In genomic region chr20:11917663-11918062, GRCh38 we compare ENCODE assay signal across 9 cellular contexts. TPM values are rescaled to one million over a fixed set of nuclear protein-coding genes. Genes with fewer than 3 reads are reported as not detected.
DNase-seq lines count a peak whose midpoint lies in the region; ATAC-seq and TF ChIP-seq lines count a peak whose summit lies in the region.
"Had no signal": no experiment of that assay in that cellular context is flagged by ENCODE, and none has a peak within 500 bp of the region (broad histone marks: within the 10 kb centered on the region; RNA-seq: fewer than 3 reads in every experiment).

TSS of gene BTBD3 (plus strand) at chr20:11917893. CDS start at chr20:11918276, 383 bp downstream.

- peak; percentile 29 for DNase-seq in AG04450 (ENCODE audit: low read depth, low spot score)
- peak; percentile 87 for DNase-seq in NCI-H1092 treated with DMSO at 0.1 percent for 48 hours (lab: John Stamatoyannopoulos, UW)
- peak in 36 of 42 donors; percentile 29 to 76 (median 56) for DNase-seq in head of caudate nucleus
- peak; percentile 92 for DNase-seq in pons (ENCODE audit: low spot score)
- DNase-seq in activated naive CD4-positive, alpha-beta T cell treated with anti-CD3 and anti-CD28 coated beads, Interleukin-2, amount 50 U/mL, for 16 hours, result no peak
- DNase-seq: activated naive CD8-positive, alpha-beta T cell treated with anti-CD3 and anti-CD28 coated beads, Interleukin-2, amount 10 ng/mL, durations not matched to agents 7 days and 5 days had no signal

- H3K4me3 ChIP-seq in AG04450 (ENCODE audit: low read depth, low read length), result peak within 1 kb of the TSS; percentile 57
- peak within 1 kb of the TSS; percentile 66 for H3K4me3 ChIP-seq in WI38 (ENCODE audit: low read depth, low read length)

- intact Hi-C loops in head of caudate nucleus (cut with DNase I), result no loop called here

- CTCF ChIA-PET in AG04450 (lab: Charles Lee), result interaction anchor here (0.7 to 1.2 kb wide), 4 partner anchors 11 to 110 kb away, joined by 3 to 5 read pairs (median 3); no protein-coding TSS in a partner anchor

- H3K27ac ChIP-seq in AG04450 (ENCODE audit: low read depth, low read length), result no peak within 1 kb of the TSS

- peak; percentile 12; the same call in 1 of the 2 replicates for TF ChIP-seq CTCF in AG04450 (IDR thresholded peaks at IDR 0.05; ENCODE audit: low read depth, low read length)
- TF ChIP-seq CTCF in WI38 (IDR thresholded peaks at IDR 0.05; ENCODE audit: low read depth, low read length), result no peak

- POLR2A ChIA-PET in AG04450 (lab: Yijun Ruan, JAX), result interaction anchor here (0.6 to 1.1 kb wide), 2 partner anchors 109 to 241 kb away, joined by 3 read pairs; no protein-coding TSS in a partner anchor

- ATAC-seq in GM19395 (IDR thresholded peaks at IDR 0.05; ENCODE audit: unreplicated experiment) (peak; percentile 97), HG03469 (IDR thresholded peaks at IDR 0.05; ENCODE audit: unreplicated experiment) (no peak)

- no peaks in the 10 kb centered on the region for H3K27me3 ChIP-seq in AG04450 (ENCODE audit: control insufficient read depth, insufficient read depth, low read length)

- no peaks in the 10 kb centered on the region for H3K9me3 ChIP-seq in AG04450 (ENCODE audit: control insufficient read depth, insufficient read depth, low read length)

RNA-seq across cellular contexts. Expression of gene BTBD3, which starts in this region (rescaled TPM):
- 49.3 and 55.5 TPM in 2 replicates for polyA plus RNA-seq in AG04450 (2011; rRNA removed)
- 72.2 and 76.7 TPM in 2 replicates for polyA minus RNA-seq in AG04450 (2011; rRNA and poly(A)+ RNA removed)
